In the genomic region with DNA sequence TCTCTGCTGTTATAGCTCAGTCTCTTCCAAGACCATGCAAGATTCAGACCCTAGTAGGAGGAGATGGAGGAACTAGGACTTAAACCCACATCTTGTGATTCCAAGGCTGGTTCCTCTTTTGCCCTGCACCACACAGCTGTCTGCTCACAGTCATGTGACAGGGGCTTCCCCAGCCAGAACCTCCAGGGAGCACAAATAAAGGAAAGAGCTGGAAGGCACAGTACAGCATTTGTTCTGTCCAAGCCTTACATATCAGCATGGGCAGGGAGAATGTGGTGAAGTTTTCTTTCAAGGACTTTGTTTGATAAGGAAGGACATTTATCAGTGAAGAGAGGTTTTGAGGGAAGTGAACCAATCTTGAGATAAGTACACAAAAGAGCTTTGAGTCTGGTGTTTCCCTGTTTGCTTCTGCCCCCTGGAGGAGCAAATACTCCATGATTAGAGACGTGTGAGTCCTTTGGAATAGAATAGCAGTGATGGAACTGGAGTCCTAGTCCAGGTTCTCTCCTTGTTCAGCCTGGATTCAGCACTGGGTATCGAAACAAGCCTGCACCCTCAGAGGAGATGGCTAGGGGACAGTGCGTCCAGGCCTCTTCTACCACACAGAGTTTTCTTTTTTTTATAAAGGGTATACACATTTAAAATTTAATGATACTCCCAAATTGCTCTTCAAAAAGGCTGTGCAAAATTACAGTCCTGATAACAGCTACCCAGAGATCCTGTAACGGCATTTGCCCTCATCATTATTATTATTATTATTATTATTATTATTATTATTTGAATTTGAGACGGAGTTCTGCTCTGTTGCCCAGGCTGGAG, we compare ENCODE assay signal across 1 cellular context.
TF ChIP-seq lines count a peak whose summit lies in the region.

No MANE protein-coding gene starts in this region.

TF ChIP-seq in HepG2, 621 proteins besides CTCF, POLR2A, EP300 and RAD21 (continued from another document and continues in another):
- TF ChIP-seq, protein P1, sequence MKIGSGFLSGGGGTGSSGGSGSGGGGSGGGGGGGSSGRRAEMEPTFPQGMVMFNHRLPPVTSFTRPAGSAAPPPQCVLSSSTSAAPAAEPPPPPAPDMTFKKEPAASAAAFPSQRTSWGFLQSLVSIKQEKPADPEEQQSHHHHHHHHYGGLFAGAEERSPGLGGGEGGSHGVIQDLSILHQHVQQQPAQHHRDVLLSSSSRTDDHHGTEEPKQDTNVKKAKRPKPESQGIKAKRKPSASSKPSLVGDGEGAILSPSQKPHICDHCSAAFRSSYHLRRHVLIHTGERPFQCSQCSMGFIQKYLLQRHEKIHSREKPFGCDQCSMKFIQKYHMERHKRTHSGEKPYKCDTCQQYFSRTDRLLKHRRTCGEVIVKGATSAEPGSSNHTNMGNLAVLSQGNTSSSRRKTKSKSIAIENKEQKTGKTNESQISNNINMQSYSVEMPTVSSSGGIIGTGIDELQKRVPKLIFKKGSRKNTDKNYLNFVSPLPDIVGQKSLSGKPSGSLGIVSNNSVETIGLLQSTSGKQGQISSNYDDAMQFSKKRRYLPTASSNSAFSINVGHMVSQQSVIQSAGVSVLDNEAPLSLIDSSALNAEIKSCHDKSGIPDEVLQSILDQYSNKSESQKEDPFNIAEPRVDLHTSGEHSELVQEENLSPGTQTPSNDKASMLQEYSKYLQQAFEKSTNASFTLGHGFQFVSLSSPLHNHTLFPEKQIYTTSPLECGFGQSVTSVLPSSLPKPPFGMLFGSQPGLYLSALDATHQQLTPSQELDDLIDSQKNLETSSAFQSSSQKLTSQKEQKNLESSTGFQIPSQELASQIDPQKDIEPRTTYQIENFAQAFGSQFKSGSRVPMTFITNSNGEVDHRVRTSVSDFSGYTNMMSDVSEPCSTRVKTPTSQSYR (CRISPR knock-in tag; IDR thresholded peaks at IDR 0.05; ENCODE audit: borderline replicate concordance): no peak
- TF ChIP-seq MZF1 (CRISPR knock-in tag; IDR thresholded peaks at IDR 0.05; ENCODE audit: borderline replicate concordance): no peak
- peak; percentile 98 for TF ChIP-seq SMC3 (IDR thresholded peaks at IDR 0.05; ENCODE audit: low read length)
- no peak for TF ChIP-seq ZNF547 (CRISPR knock-in tag; IDR thresholded peaks at IDR 0.05)
- no peak for TF ChIP-seq ZNF605 (CRISPR knock-in tag; IDR thresholded peaks at IDR 0.05)
- TF ChIP-seq SKI (IDR thresholded peaks at IDR 0.05; ENCODE audit: partially characterized antibody): no peak
- TF ChIP-seq, protein P2, sequence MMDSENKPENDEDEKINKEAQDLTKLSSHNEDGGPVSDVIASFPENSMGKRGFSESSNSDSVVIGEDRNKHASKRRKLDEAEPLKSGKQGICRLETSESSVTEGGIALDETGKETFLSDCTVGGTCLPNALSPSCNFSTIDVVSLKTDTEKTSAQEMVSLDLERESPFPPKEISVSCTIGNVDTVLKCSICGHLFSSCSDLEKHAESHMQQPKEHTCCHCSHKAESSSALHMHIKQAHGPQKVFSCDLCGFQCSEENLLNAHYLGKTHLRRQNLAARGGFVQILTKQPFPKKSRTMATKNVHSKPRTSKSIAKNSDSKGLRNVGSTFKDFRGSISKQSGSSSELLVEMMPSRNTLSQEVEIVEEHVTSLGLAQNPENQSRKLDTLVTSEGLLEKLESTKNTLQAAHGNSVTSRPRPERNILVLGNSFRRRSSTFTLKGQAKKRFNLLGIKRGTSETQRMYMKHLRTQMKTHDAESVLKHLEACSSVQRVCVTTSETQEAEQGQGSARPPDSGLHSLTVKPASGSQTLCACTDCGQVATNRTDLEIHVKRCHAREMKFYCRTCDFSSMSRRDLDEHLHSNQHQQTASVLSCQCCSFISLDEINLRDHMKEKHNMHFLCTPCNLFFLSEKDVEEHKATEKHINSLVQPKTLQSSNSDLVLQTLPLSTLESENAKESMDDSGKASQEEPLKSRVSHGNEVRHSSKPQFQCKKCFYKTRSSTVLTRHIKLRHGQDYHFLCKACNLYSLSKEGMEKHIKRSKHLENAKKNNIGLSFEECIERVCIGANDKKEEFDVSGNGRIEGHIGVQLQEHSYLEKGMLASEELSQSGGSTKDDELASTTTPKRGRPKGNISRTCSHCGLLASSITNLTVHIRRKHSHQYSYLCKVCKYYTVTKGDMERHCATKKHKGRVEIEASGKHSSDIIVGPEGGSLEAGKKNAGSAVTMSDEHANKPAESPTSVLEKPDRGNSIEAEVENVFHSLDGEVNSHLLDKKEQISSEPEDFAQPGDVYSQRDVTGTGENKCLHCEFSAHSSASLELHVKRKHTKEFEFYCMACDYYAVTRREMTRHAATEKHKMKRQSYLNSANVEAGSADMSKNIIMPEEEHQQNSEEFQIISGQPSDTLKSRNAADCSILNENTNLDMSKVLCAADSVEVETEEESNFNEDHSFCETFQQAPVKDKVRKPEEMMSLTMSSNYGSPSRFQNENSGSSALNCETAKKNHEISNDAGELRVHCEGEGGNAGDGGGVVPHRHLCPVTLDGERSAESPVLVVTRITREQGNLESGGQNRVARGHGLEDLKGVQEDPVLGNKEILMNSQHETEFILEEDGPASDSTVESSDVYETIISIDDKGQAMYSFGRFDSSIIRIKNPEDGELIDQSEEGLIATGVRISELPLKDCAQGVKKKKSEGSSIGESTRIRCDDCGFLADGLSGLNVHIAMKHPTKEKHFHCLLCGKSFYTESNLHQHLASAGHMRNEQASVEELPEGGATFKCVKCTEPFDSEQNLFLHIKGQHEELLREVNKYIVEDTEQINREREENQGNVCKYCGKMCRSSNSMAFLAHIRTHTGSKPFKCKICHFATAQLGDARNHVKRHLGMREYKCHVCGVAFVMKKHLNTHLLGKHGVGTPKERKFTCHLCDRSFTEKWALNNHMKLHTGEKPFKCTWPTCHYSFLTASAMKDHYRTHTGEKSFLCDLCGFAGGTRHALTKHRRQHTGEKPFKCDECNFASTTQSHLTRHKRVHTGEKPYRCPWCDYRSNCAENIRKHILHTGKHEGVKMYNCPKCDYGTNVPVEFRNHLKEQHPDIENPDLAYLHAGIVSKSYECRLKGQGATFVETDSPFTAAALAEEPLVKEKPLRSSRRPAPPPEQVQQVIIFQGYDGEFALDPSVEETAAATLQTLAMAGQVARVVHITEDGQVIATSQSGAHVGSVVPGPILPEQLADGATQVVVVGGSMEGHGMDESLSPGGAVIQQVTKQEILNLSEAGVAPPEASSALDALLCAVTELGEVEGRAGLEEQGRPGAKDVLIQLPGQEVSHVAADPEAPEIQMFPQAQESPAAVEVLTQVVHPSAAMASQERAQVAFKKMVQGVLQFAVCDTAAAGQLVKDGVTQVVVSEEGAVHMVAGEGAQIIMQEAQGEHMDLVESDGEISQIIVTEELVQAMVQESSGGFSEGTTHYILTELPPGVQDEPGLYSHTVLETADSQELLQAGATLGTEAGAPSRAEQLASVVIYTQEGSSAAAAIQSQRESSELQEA (CRISPR knock-in tag; IDR thresholded peaks at IDR 0.05; ENCODE audit: not compliant biosample characterization): no peak
- TF ChIP-seq ZNF850 (CRISPR knock-in tag; conservative IDR thresholded peaks at IDR 0.05): no peak
- TF ChIP-seq, protein P3, sequence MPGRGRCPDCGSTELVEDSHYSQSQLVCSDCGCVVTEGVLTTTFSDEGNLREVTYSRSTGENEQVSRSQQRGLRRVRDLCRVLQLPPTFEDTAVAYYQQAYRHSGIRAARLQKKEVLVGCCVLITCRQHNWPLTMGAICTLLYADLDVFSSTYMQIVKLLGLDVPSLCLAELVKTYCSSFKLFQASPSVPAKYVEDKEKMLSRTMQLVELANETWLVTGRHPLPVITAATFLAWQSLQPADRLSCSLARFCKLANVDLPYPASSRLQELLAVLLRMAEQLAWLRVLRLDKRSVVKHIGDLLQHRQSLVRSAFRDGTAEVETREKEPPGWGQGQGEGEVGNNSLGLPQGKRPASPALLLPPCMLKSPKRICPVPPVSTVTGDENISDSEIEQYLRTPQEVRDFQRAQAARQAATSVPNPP (CRISPR knock-in tag; IDR thresholded peaks at IDR 0.05): no peak
- TF ChIP-seq KMT2A (CRISPR knock-in tag; IDR thresholded peaks at IDR 0.05): peak; percentile 74; the same call in 1 of the 2 replicates
- no peak for TF ChIP-seq BRCA1 (CRISPR knock-in tag; IDR thresholded peaks at IDR 0.05)
- TF ChIP-seq RFXANK (CRISPR knock-in tag; IDR thresholded peaks at IDR 0.05): 0 out of 2 replicates have a peak, but pooled peaks have one; percentile 60
- TF ChIP-seq, protein P4, sequence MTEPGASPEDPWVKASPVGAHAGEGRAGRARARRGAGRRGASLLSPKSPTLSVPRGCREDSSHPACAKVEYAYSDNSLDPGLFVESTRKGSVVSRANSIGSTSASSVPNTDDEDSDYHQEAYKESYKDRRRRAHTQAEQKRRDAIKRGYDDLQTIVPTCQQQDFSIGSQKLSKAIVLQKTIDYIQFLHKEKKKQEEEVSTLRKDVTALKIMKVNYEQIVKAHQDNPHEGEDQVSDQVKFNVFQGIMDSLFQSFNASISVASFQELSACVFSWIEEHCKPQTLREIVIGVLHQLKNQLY (CRISPR knock-in tag; IDR thresholded peaks at IDR 0.05): peak; percentile 61; the same call in 1 of the 2 replicates
- TF ChIP-seq ATF1 (CRISPR knock-in tag; IDR thresholded peaks at IDR 0.05): no peak
- no peak for TF ChIP-seq ZNF136 (CRISPR knock-in tag; IDR thresholded peaks at IDR 0.05; ENCODE audit: low read depth)
- no peak; the same call in 1 of the 2 replicates for TF ChIP-seq MEF2D (CRISPR knock-in tag; IDR thresholded peaks at IDR 0.05)
- TF ChIP-seq PAF1 (CRISPR knock-in tag; IDR thresholded peaks at IDR 0.05): no peak
- no peak for TF ChIP-seq ZNF572 (CRISPR knock-in tag; IDR thresholded peaks at IDR 0.05)
- TF ChIP-seq MIER2 (CRISPR knock-in tag; IDR thresholded peaks at IDR 0.05): 0 out of 2 replicates have a peak, but pooled peaks have one; percentile 44
- TF ChIP-seq NCOA5 (CRISPR knock-in tag; IDR thresholded peaks at IDR 0.05): no peak
- no peak for TF ChIP-seq ELF1 (CRISPR knock-in tag; IDR thresholded peaks at IDR 0.05)
- TF ChIP-seq, protein P5, sequence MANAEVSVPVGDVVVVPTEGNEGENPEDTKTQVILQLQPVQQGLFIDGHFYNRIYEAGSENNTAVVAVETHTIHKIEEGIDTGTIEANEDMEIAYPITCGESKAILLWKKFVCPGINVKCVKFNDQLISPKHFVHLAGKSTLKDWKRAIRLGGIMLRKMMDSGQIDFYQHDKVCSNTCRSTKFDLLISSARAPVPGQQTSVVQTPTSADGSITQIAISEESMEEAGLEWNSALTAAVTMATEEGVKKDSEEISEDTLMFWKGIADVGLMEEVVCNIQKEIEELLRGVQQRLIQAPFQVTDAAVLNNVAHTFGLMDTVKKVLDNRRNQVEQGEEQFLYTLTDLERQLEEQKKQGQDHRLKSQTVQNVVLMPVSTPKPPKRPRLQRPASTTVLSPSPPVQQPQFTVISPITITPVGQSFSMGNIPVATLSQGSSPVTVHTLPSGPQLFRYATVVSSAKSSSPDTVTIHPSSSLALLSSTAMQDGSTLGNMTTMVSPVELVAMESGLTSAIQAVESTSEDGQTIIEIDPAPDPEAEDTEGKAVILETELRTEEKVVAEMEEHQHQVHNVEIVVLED (CRISPR knock-in tag; IDR thresholded peaks at IDR 0.05; ENCODE audit: borderline replicate concordance): peak; percentile 25; the same call in 1 of the 2 replicates
- TF ChIP-seq ZNF44 (CRISPR knock-in tag; IDR thresholded peaks at IDR 0.05): peak; percentile 95; the same call in 1 of the 2 replicates
- TF ChIP-seq TEAD3 (CRISPR knock-in tag; optimal IDR thresholded peaks at IDR 0.05; ENCODE audit: borderline replicate concordance): peak; percentile 55
- no peak for TF ChIP-seq MBD4 (IDR thresholded peaks at IDR 0.05; ENCODE audit: borderline replicate concordance, low read length)
- TF ChIP-seq, protein P6, sequence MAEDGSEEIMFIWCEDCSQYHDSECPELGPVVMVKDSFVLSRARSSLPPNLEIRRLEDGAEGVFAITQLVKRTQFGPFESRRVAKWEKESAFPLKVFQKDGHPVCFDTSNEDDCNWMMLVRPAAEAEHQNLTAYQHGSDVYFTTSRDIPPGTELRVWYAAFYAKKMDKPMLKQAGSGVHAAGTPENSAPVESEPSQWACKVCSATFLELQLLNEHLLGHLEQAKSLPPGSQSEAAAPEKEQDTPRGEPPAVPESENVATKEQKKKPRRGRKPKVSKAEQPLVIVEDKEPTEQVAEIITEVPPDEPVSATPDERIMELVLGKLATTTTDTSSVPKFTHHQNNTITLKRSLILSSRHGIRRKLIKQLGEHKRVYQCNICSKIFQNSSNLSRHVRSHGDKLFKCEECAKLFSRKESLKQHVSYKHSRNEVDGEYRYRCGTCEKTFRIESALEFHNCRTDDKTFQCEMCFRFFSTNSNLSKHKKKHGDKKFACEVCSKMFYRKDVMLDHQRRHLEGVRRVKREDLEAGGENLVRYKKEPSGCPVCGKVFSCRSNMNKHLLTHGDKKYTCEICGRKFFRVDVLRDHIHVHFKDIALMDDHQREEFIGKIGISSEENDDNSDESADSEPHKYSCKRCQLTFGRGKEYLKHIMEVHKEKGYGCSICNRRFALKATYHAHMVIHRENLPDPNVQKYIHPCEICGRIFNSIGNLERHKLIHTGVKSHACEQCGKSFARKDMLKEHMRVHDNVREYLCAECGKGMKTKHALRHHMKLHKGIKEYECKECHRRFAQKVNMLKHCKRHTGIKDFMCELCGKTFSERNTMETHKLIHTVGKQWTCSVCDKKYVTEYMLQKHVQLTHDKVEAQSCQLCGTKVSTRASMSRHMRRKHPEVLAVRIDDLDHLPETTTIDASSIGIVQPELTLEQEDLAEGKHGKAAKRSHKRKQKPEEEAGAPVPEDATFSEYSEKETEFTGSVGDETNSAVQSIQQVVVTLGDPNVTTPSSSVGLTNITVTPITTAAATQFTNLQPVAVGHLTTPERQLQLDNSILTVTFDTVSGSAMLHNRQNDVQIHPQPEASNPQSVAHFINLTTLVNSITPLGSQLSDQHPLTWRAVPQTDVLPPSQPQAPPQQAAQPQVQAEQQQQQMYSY (CRISPR knock-in tag; IDR thresholded peaks at IDR 0.05): no peak; the same call in 1 of the 2 replicates
- TF ChIP-seq HNF4G (IDR thresholded peaks at IDR 0.05; ENCODE audit: borderline replicate concordance, low read depth, low read length): no peak
- no peak for TF ChIP-seq HNF4G (CRISPR knock-in tag; IDR thresholded peaks at IDR 0.05; ENCODE audit: borderline replicate concordance, low read depth)
- TF ChIP-seq, protein P7, sequence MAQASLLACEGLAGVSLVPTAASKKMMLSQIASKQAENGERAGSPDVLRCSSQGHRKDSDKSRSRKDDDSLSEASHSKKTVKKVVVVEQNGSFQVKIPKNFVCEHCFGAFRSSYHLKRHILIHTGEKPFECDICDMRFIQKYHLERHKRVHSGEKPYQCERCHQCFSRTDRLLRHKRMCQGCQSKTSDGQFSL (CRISPR knock-in tag; IDR thresholded peaks at IDR 0.05): no peak
- TF ChIP-seq, protein P8, sequence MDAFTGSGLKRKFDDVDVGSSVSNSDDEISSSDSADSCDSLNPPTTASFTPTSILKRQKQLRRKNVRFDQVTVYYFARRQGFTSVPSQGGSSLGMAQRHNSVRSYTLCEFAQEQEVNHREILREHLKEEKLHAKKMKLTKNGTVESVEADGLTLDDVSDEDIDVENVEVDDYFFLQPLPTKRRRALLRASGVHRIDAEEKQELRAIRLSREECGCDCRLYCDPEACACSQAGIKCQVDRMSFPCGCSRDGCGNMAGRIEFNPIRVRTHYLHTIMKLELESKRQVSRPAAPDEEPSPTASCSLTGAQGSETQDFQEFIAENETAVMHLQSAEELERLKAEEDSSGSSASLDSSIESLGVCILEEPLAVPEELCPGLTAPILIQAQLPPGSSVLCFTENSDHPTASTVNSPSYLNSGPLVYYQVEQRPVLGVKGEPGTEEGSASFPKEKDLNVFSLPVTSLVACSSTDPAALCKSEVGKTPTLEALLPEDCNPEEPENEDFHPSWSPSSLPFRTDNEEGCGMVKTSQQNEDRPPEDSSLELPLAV (CRISPR knock-in tag; conservative IDR thresholded peaks at IDR 0.05; ENCODE audit: low read depth): no peak
- TF ChIP-seq, protein P9, sequence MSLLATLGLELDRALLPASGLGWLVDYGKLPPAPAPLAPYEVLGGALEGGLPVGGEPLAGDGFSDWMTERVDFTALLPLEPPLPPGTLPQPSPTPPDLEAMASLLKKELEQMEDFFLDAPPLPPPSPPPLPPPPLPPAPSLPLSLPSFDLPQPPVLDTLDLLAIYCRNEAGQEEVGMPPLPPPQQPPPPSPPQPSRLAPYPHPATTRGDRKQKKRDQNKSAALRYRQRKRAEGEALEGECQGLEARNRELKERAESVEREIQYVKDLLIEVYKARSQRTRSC (CRISPR knock-in tag; IDR thresholded peaks at IDR 0.05; ENCODE audit: low read depth): no peak
- no peak for TF ChIP-seq GATA4 (IDR thresholded peaks at IDR 0.05; ENCODE audit: borderline replicate concordance, low read depth)
